8 cellular contexts compared by ENCODE assay signal in genomic region chr18:49813071-49813320, GRCh38. TPM values are rescaled to one million over a fixed set of nuclear protein-coding genes. Genes with fewer than 3 reads are reported as not detected.
DNase-seq lines count a peak whose midpoint lies in the region; ATAC-seq and TF ChIP-seq lines count a peak whose summit lies in the region.

No MANE protein-coding gene starts in this region.

- H3K9ac ChIP-seq in neuronal stem cell (ENCODE audit: low read depth, low read length, poor library complexity): no peak overlapping the region

- peaks cover 14% of the 10 kb centered on the region for H3K9me3 Mint-ChIP-seq in activated CD8-positive, alpha-beta T cell treated with anti-CD3 and anti-CD28 coated beads for 36 hours

- peak overlapping the region; percentile 66 for H3K4me2 ChIP-seq in neuronal stem cell (ENCODE audit: insufficient read depth, low read length, poor library complexity, severe bottlenecking)

- H3K18ac ChIP-seq in neuronal stem cell (ENCODE audit: low read length): peak overlapping the region; percentile 96

- H3K4me3 Mint-ChIP-seq in activated CD8-positive, alpha-beta T cell treated with anti-CD3 and anti-CD28 coated beads for 36 hours: peak overlapping the region; percentile 97

- CTCF ChIA-PET in activated CD8-positive, alpha-beta T cell treated with anti-CD3 and anti-CD28 coated beads for 36 hours (lab: Charles Lee): no interaction called here

- H3K4me1 Mint-ChIP-seq in activated CD8-positive, alpha-beta T cell treated with anti-CD3 and anti-CD28 coated beads for 36 hours (ENCODE audit: low read depth): peaks cover 42% of the 10 kb centered on the region

- H3K27me3 Mint-ChIP-seq in activated CD8-positive, alpha-beta T cell treated with anti-CD3 and anti-CD28 coated beads for 36 hours: no peaks in the 10 kb centered on the region

- H2BK5ac ChIP-seq in neuronal stem cell (ENCODE audit: low read length): no peak overlapping the region

- H3K4me3 ChIP-seq in gastroesophageal sphincter: peak overlapping the region; percentile 79 to 83
- peak overlapping the region; percentile 58 to 87 for H3K4me3 ChIP-seq in neuronal stem cell (ENCODE audit: low read length in 2 of 2)

- no peak overlapping the region for H3K4ac ChIP-seq in neuronal stem cell (ENCODE audit: low read length)

- H3K9me3 ChIP-seq in KOPT-K1 (ENCODE audit: insufficient read depth, low read length, poor library complexity, severe bottlenecking): peaks cover 23% of the 10 kb centered on the region
- H3K9me3 ChIP-seq in gastroesophageal sphincter: no peaks in the 10 kb centered on the region
- H3K9me3 ChIP-seq in neuronal stem cell (replicated peaks in 1 of 2; ENCODE audit: control insufficient read depth in 2 of 2, insufficient read depth in 1 of 2, low read depth in 1 of 2, low read length in 2 of 2): peaks cover 0 to 21% of the 10 kb centered on the region in 2 donors

- H3K36me3 ChIP-seq in KOPT-K1 (ENCODE audit: insufficient read depth, low read length): no peaks in the 10 kb centered on the region; the same call in 1 of the 2 replicates
- peaks cover 0 to 5% of the 10 kb centered on the region in 2 donors for H3K36me3 ChIP-seq in gastroesophageal sphincter
- peaks cover 0 to 10% of the 10 kb centered on the region in 2 donors for H3K36me3 ChIP-seq in neuronal stem cell (replicated peaks in 1 of 2; ENCODE audit: control insufficient read depth in 2 of 2, insufficient read depth in 2 of 2, low read length in 2 of 2)

- H3K27me3 ChIP-seq in gastroesophageal sphincter (no peaks in the 10 kb centered on the region), neuronal stem cell (ENCODE audit: control insufficient read depth in 3 of 3, insufficient read depth in 3 of 3, low read depth in 1 of 3, low read length in 3 of 3) (no peaks in the 10 kb centered on the region)

- no peak overlapping the region for H2BK12ac ChIP-seq in neuronal stem cell (ENCODE audit: low read length)

- no peak for TF ChIP-seq POLR2A in gastroesophageal sphincter (IDR thresholded peaks at IDR 0.05)

- peaks cover 35% of the 10 kb centered on the region for H3K36me3 Mint-ChIP-seq in activated CD8-positive, alpha-beta T cell treated with anti-CD3 and anti-CD28 coated beads for 36 hours (ENCODE audit: low read depth)

- DNase-seq in NCI-H82 (lab: John Stamatoyannopoulos, UW) (peak; percentile 51), NCI-H82 treated with DMSO at 0.1 percent for 48 hours (lab: John Stamatoyannopoulos, UW; ENCODE audit: unreplicated experiment) (no peak), neuronal stem cell (ENCODE audit: low spot score) (no peak), SHP77 (lab: John Stamatoyannopoulos, UW) (no peak)
- DNase-seq in activated CD8-positive, alpha-beta T cell treated with anti-CD3 and anti-CD28 coated beads for 36 hours: no peak

- no peak overlapping the region for H4K8ac ChIP-seq in neuronal stem cell (ENCODE audit: low read depth, low read length)

- H3K27ac ChIP-seq in KOPT-K1 (ENCODE audit: low read depth, low read length, poor library complexity, severe bottlenecking): peak overlapping the region; percentile 95
- H3K27ac ChIP-seq in gastroesophageal sphincter: peak overlapping the region; percentile 89 to 100 (median 96)
- no peak overlapping the region for H3K27ac ChIP-seq in neuronal stem cell (replicated peaks; ENCODE audit: low read length)

- no peak overlapping the region for H2BK15ac ChIP-seq in neuronal stem cell (ENCODE audit: low read length)

- H3K14ac ChIP-seq in neuronal stem cell (ENCODE audit: low read length): no peak overlapping the region

- POLR2A ChIA-PET in activated CD8-positive, alpha-beta T cell treated with anti-CD3 and anti-CD28 coated beads for 36 hours (lab: Charles Lee): interaction anchor here (0.6 to 1.0 kb wide), 2 partner anchors 32 to 47 kb away, joined by 4 read pairs; no protein-coding TSS in a partner anchor

- H2AK5ac ChIP-seq in neuronal stem cell (ENCODE audit: low read depth, low read length): no peak overlapping the region

- no peak overlapping the region for H4K91ac ChIP-seq in neuronal stem cell (ENCODE audit: low read depth, low read length, poor library complexity)

- ATAC-seq in GM21723 (IDR thresholded peaks at IDR 0.05; ENCODE audit: unreplicated experiment) (peak; percentile 39), gastroesophageal sphincter (peak; percentile 10)
- ATAC-seq in activated CD8-positive, alpha-beta T cell treated with anti-CD3 and anti-CD28 coated beads for 36 hours: no peak

- no peaks in the 10 kb centered on the region for H3K79me1 ChIP-seq in neuronal stem cell (ENCODE audit: low read depth, low read length)

- no peak for TF ChIP-seq CTCF in activated CD8-positive, alpha-beta T cell treated with anti-CD3 and anti-CD28 coated beads for 36 hours (IDR thresholded peaks at IDR 0.05)
- no peak for TF ChIP-seq CTCF in gastroesophageal sphincter (IDR thresholded peaks at IDR 0.05)

- intact Hi-C loops in activated CD8-positive, alpha-beta T cell treated with anti-CD3 and anti-CD28 coated beads for 36 hours (cut with micrococcal nuclease): no loop called here

- H2BK120ac ChIP-seq in neuronal stem cell (ENCODE audit: low read depth, low read length): no peak overlapping the region

- peaks cover 3 to 28% (median 5%) of the 10 kb centered on the region in 3 donors for H3K4me1 ChIP-seq in gastroesophageal sphincter
- H3K4me1 ChIP-seq in neuronal stem cell (ENCODE audit: control insufficient read depth in 2 of 2, insufficient read depth in 1 of 2, low read depth in 1 of 2, low read length in 2 of 2): peaks cover 1 to 9% of the 10 kb centered on the region in 2 donors

- 7% methylated on average over 7 of the region's 17 CpGs; no CpG with 5 or more reads in 1 of the 2 donors for WGBS in gastroesophageal sphincter (ENCODE audit: low coverage in 1 of 2), 2 donors
- no CpG with 5 or more reads among the region's 17 CpGs for WGBS in neuronal stem cell (ENCODE audit: extremely low coverage in 2 of 2, insufficient read length in 2 of 2, insufficient replicate concordance in 1 of 2), 2 donors

- peak overlapping the region; percentile 100 for H3K27ac Mint-ChIP-seq in activated CD8-positive, alpha-beta T cell treated with anti-CD3 and anti-CD28 coated beads for 36 hours

- peak overlapping the region; percentile 98 for H2AFZ ChIP-seq in neuronal stem cell (ENCODE audit: low read length)

- H3K23ac ChIP-seq in neuronal stem cell (ENCODE audit: low read depth, low read length, poor library complexity): no peak overlapping the region

- TF ChIP-seq EP300 in gastroesophageal sphincter (IDR thresholded peaks at IDR 0.05): no peak

RNA-seq across cellular contexts. Expression of gene ACAA2, which starts 0.3 kb away (rescaled TPM):
- 10 to 100 TPM; 83.3 to 84.6 TPM for total RNA-seq in activated CD8-positive, alpha-beta T cell treated with anti-CD3 and anti-CD28 coated beads for 36 hours
- total RNA-seq in gastroesophageal sphincter: 10 to 100 TPM; 62.3 to 92.3 (median 81.9) TPM
- 32.3 TPM for polyA plus RNA-seq in neuronal stem cell (2013, experiment 1 of 2)
- 32.1 TPM for polyA plus RNA-seq in neuronal stem cell (2013, experiment 2 of 2)
